1 cellular context compared by ENCODE assay signal in the genomic region with DNA sequence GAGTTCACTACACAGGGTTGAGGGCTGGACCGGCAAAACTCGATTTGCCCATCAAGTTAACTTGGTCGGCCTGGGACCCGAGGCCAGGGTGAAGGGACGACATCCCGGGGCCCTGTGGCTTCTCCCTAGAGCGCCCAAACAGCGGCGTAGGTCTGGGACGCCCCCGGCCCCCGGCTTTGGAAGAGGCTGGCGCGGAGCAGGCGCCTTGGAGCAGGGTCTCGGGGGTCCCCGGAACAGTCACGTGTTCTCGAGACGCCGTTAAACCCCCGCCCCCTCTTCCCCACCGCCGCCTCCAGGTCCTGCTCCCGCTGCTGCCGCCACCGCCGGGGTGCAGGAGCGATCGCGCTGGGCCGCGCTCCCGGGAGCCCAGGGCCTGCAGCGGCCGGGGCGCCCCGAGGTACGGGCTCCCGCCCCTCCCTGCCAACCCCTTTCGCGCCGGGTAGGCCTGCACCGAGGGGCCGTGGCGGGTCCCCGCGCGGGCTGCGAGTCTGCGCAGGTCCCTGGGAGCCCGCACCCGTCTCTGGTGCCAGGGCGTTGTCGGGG.
TF ChIP-seq lines count a peak whose summit lies in the region.

A gene (plus strand): TSS at position 289 of the 543 bp plus-strand sequence. CDS start 6,382 bp downstream, outside the sequence.

TF ChIP-seq in HepG2, 621 proteins besides CTCF, POLR2A, EP300 and RAD21:
- TF ChIP-seq, protein P1, sequence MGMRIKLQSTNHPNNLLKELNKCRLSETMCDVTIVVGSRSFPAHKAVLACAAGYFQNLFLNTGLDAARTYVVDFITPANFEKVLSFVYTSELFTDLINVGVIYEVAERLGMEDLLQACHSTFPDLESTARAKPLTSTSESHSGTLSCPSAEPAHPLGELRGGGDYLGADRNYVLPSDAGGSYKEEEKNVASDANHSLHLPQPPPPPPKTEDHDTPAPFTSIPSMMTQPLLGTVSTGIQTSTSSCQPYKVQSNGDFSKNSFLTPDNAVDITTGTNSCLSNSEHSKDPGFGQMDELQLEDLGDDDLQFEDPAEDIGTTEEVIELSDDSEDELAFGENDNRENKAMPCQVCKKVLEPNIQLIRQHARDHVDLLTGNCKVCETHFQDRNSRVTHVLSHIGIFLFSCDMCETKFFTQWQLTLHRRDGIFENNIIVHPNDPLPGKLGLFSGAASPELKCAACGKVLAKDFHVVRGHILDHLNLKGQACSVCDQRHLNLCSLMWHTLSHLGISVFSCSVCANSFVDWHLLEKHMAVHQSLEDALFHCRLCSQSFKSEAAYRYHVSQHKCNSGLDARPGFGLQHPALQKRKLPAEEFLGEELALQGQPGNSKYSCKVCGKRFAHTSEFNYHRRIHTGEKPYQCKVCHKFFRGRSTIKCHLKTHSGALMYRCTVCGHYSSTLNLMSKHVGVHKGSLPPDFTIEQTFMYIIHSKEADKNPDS (CRISPR knock-in tag; IDR thresholded peaks at IDR 0.05): no peak
- TF ChIP-seq GATAD2A (CRISPR knock-in tag; IDR thresholded peaks at IDR 0.05) (no peak), ZNF205 (CRISPR knock-in tag; IDR thresholded peaks at IDR 0.05) (no peak), ZC3H4 (CRISPR knock-in tag; IDR thresholded peaks at IDR 0.05; ENCODE audit: borderline replicate concordance) (no peak), PAF1 (CRISPR knock-in tag; IDR thresholded peaks at IDR 0.05) (no peak), HOXA7 (CRISPR knock-in tag; IDR thresholded peaks at IDR 0.05) (no peak), MIXL1 (CRISPR knock-in tag; IDR thresholded peaks at IDR 0.05) (no peak)
- TF ChIP-seq, protein P2, sequence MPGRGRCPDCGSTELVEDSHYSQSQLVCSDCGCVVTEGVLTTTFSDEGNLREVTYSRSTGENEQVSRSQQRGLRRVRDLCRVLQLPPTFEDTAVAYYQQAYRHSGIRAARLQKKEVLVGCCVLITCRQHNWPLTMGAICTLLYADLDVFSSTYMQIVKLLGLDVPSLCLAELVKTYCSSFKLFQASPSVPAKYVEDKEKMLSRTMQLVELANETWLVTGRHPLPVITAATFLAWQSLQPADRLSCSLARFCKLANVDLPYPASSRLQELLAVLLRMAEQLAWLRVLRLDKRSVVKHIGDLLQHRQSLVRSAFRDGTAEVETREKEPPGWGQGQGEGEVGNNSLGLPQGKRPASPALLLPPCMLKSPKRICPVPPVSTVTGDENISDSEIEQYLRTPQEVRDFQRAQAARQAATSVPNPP (CRISPR knock-in tag; IDR thresholded peaks at IDR 0.05): no peak
- TF ChIP-seq, protein P3, sequence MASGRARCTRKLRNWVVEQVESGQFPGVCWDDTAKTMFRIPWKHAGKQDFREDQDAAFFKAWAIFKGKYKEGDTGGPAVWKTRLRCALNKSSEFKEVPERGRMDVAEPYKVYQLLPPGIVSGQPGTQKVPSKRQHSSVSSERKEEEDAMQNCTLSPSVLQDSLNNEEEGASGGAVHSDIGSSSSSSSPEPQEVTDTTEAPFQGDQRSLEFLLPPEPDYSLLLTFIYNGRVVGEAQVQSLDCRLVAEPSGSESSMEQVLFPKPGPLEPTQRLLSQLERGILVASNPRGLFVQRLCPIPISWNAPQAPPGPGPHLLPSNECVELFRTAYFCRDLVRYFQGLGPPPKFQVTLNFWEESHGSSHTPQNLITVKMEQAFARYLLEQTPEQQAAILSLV (CRISPR knock-in tag; IDR thresholded peaks at IDR 0.05; ENCODE audit: borderline replicate concordance): no peak
- TF ChIP-seq, protein P4, sequence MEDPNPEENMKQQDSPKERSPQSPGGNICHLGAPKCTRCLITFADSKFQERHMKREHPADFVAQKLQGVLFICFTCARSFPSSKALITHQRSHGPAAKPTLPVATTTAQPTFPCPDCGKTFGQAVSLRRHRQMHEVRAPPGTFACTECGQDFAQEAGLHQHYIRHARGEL (CRISPR knock-in tag; IDR thresholded peaks at IDR 0.05): no peak
